In the genomic region with DNA sequence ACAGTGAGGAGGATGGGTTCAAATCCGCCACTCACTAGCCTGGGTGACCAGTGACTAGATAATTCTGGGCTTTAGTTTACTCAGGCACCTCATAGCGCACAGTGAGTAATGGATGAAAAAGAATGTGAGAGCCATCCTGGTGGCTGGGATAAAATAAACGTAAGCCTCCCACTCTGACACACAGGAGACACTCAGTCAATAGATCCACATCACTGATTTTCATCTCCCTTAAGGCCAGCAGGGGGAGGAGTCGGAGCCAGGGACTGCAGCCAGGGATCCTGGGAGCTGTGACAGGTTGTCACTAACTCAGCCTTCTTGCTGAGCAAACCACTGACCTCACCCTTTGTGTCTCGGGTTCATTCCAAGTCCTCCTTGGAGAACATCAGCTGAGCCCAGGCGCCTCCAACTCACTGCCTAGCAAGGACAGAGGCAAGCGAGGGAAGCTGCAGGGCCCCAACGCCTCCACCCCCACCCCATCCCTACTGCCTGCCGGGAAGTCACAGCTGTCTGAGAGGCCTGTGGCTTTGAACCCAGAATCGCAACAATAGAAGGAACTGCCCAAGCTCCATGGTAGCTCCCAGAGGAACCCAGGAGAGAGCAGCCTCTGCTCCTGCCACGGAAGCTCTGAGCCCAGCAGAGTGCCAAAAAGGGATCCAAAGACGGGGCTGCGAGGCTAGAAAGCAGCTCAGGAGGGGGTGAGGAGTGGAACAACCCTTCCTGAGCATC, we compare ENCODE assay signal across 8 cellular contexts. TPM values are rescaled to one million over a fixed set of nuclear protein-coding genes. Genes with fewer than 3 reads are reported as not detected.
A peak's percentile ranks its signal among the peaks of the same experiment; 100 is the strongest.
DNase-seq lines count a peak whose midpoint lies in the region; ATAC-seq and TF ChIP-seq lines count a peak whose summit lies in the region.

No MANE protein-coding gene starts in this region.

- H3K36me3 Mint-ChIP-seq in activated CD4-positive, alpha-beta memory T cell treated with anti-CD3 and anti-CD28 coated beads for 36 hours = no peaks in the 10 kb centered on the region
- H3K36me3 Mint-ChIP-seq in activated CD4-positive, alpha-beta memory T cell treated with anti-CD3 and anti-CD28 coated beads, Interleukin-2, amount 10 ng/mL, durations not matched to agents 7 days and 5 days (ENCODE audit: low read depth) = peaks cover 39% of the 10 kb centered on the region
- H3K36me3 Mint-ChIP-seq in MCF 10A (ENCODE audit: insufficient read depth, unreplicated experiment) = peaks cover 18% of the 10 kb centered on the region

- H3K27ac Mint-ChIP-seq in activated CD4-positive, alpha-beta memory T cell treated with anti-CD3 and anti-CD28 coated beads for 36 hours = peak overlapping the region; percentile 62
- H3K27ac Mint-ChIP-seq in activated CD4-positive, alpha-beta memory T cell treated with anti-CD3 and anti-CD28 coated beads, Interleukin-2, amount 10 ng/mL, durations not matched to agents 7 days and 5 days = no peak overlapping the region
- peak overlapping the region; percentile 79 for H3K27ac Mint-ChIP-seq in MCF 10A (ENCODE audit: low read depth, unreplicated experiment)

- POLR2A ChIA-PET in activated CD4-positive, alpha-beta memory T cell treated with anti-CD3 and anti-CD28 coated beads for 36 hours (lab: Charles Lee) = interaction anchor here (0.6 to 1.8 kb wide), 5 partner anchors 18 to 58 kb away, joined by 3 to 15 read pairs (median 3); a partner anchor contains a TSS
- POLR2A ChIA-PET in activated CD4-positive, alpha-beta memory T cell treated with anti-CD3 and anti-CD28 coated beads, Interleukin-2, amount 10 ng/mL, durations not matched to agents 7 days and 5 days (lab: Charles Lee) = interaction anchor here (1.0 to 5.0 kb wide), 8 partner anchors 13 to 57 kb away, joined by 3 to 47 read pairs (median 4); a partner anchor contains a TSS
- POLR2A ChIA-PET in MCF 10A (lab: Yijun Ruan, JAX) = interaction anchor here (0.6 to 10.7 kb wide), 8 partner anchors 9 to 296 kb away, joined by 3 to 511 read pairs (median 6); a partner anchor contains a TSS

- peaks cover 90% of the 10 kb centered on the region for H3K4me1 ChIP-seq in skeletal muscle satellite cell (ENCODE audit: control insufficient read depth, insufficient read depth, low read length)

- no peaks in the 10 kb centered on the region for H3K9me3 Mint-ChIP-seq in activated CD4-positive, alpha-beta memory T cell treated with anti-CD3 and anti-CD28 coated beads for 36 hours
- H3K9me3 Mint-ChIP-seq in activated CD4-positive, alpha-beta memory T cell treated with anti-CD3 and anti-CD28 coated beads, Interleukin-2, amount 10 ng/mL, durations not matched to agents 7 days and 5 days = no peaks in the 10 kb centered on the region
- no peaks in the 10 kb centered on the region for H3K9me3 Mint-ChIP-seq in MCF 10A (ENCODE audit: unreplicated experiment)

- peak; percentile 35 for DNase-seq in activated CD4-positive, alpha-beta memory T cell treated with anti-CD3 and anti-CD28 coated beads for 36 hours
- DNase-seq in activated CD4-positive, alpha-beta memory T cell treated with anti-CD3 and anti-CD28 coated beads, Interleukin-2, amount 10 ng/mL, durations not matched to agents 7 days and 5 days = no peak
- DNase-seq in NCI-H446 (lab: John Stamatoyannopoulos, UW) (peak; percentile 64 to 86), MCF 10A (ENCODE audit: unreplicated experiment) (peak; percentile 92), iris pigment epithelial cell (ENCODE audit: low read depth) (peak; percentile 95)
- DNase-seq in activated CD4-positive, CD25-positive, alpha-beta regulatory T cell treated with anti-CD3 and anti-CD28 coated beads, Interleukin-2, amount 50 U/mL, for 72 hours = no peak

- CTCF ChIA-PET in activated CD4-positive, alpha-beta memory T cell treated with anti-CD3 and anti-CD28 coated beads for 36 hours (lab: Charles Lee) = interaction anchor here (1.0 to 10.8 kb wide), 13 partner anchors 6 to 57 kb away, joined by 3 to 111 read pairs (median 4); a partner anchor contains a TSS
- CTCF ChIA-PET in activated CD4-positive, alpha-beta memory T cell treated with anti-CD3 and anti-CD28 coated beads, Interleukin-2, amount 10 ng/mL, durations not matched to agents 7 days and 5 days (lab: Charles Lee) = interaction anchor here (0.9 to 6.3 kb wide), 6 partner anchors 8 to 31 kb away, joined by 3 to 58 read pairs (median 8); a partner anchor contains a TSS
- CTCF ChIA-PET in MCF 10A (lab: Yijun Ruan, JAX) = interaction anchor here (0.5 to 7.3 kb wide), 8 partner anchors 10 to 320 kb away, joined by 3 to 142 read pairs (median 6); a partner anchor contains a TSS

- BruUV-seq in MCF 10A (replicated peaks; lab: Mats Ljungman, UMichigan) = no TSS peak

- peak overlapping the region; percentile 50 for H3K4me3 ChIP-seq in skeletal muscle satellite cell (ENCODE audit: low read length)

- H3K4me3 Mint-ChIP-seq in activated CD4-positive, alpha-beta memory T cell treated with anti-CD3 and anti-CD28 coated beads for 36 hours = no peak overlapping the region
- H3K4me3 Mint-ChIP-seq in activated CD4-positive, alpha-beta memory T cell treated with anti-CD3 and anti-CD28 coated beads, Interleukin-2, amount 10 ng/mL, durations not matched to agents 7 days and 5 days = no peak overlapping the region
- peak overlapping the region; percentile 27 for H3K4me3 Mint-ChIP-seq in MCF 10A (ENCODE audit: unreplicated experiment)

- H3K9me3 ChIP-seq in skeletal muscle satellite cell (replicated peaks; ENCODE audit: low read length) = no peaks in the 10 kb centered on the region

- H3K4me1 Mint-ChIP-seq in activated CD4-positive, alpha-beta memory T cell treated with anti-CD3 and anti-CD28 coated beads for 36 hours (ENCODE audit: low read depth) = peaks cover 86% of the 10 kb centered on the region
- H3K4me1 Mint-ChIP-seq in activated CD4-positive, alpha-beta memory T cell treated with anti-CD3 and anti-CD28 coated beads, Interleukin-2, amount 10 ng/mL, durations not matched to agents 7 days and 5 days = peaks cover 85% of the 10 kb centered on the region
- H3K4me1 Mint-ChIP-seq in MCF 10A (ENCODE audit: insufficient read depth, unreplicated experiment) = peaks cover 74% of the 10 kb centered on the region

- peaks cover 9% of the 10 kb centered on the region for H3K36me3 ChIP-seq in skeletal muscle satellite cell (ENCODE audit: insufficient read depth, low read length)

- H3K9ac ChIP-seq in skeletal muscle satellite cell (ENCODE audit: low read depth, low read length) = peak overlapping the region; percentile 78

- intact Hi-C loops in activated CD4-positive, alpha-beta memory T cell treated with anti-CD3 and anti-CD28 coated beads for 36 hours (cut with micrococcal nuclease) = no loop called here
- intact Hi-C loops in MCF 10A (cut with micrococcal nuclease) = loop anchor here (1.0 kb wide), 1 partner anchor 27 kb away; no protein-coding TSS in a partner anchor

- ATAC-seq in GM18907 (IDR thresholded peaks at IDR 0.05; ENCODE audit: unreplicated experiment) = no peak

- H3K4me2 ChIP-seq in skeletal muscle satellite cell (ENCODE audit: low read length) = peak overlapping the region; percentile 69

- no peaks in the 10 kb centered on the region for H3K27me3 ChIP-seq in skeletal muscle satellite cell (ENCODE audit: control insufficient read depth, insufficient read depth, low read length)

- H3K27me3 Mint-ChIP-seq in activated CD4-positive, alpha-beta memory T cell treated with anti-CD3 and anti-CD28 coated beads for 36 hours = no peaks in the 10 kb centered on the region
- H3K27me3 Mint-ChIP-seq in activated CD4-positive, alpha-beta memory T cell treated with anti-CD3 and anti-CD28 coated beads, Interleukin-2, amount 10 ng/mL, durations not matched to agents 7 days and 5 days = no peaks in the 10 kb centered on the region
- H3K27me3 Mint-ChIP-seq in MCF 10A (ENCODE audit: insufficient read depth, unreplicated experiment) = no peaks in the 10 kb centered on the region

- peak; percentile 35 for TF ChIP-seq CTCF in MCF 10A (IDR thresholded peaks at IDR 0.05; ENCODE audit: unreplicated experiment)

RNA-seq across cellular contexts. Expression of a gene that starts 30.7 kb away (rescaled TPM):
- total RNA-seq in activated CD4-positive, alpha-beta memory T cell treated with anti-CD3 and anti-CD28 coated beads for 36 hours = 10 to 100 TPM; 74.0 to 75.0 TPM
- 100 to 1,000 TPM; 271 to 274 TPM for total RNA-seq in activated CD4-positive, alpha-beta memory T cell treated with anti-CD3 and anti-CD28 coated beads, Interleukin-2, amount 10 ng/mL, durations not matched to agents 7 days and 5 days
- total RNA-seq in MCF 10A (2022) = 216 and 256 TPM in 2 replicates
- total RNA-seq in skeletal muscle satellite cell (2012; rRNA removed) = 116 and 118 TPM in 2 replicates

RNA-seq across cellular contexts. Expression of a gene that starts 33.9 kb away (rescaled TPM):
- 1,000 to 10,000 TPM; 4,273 to 4,368 TPM for total RNA-seq in activated CD4-positive, alpha-beta memory T cell treated with anti-CD3 and anti-CD28 coated beads for 36 hours
- 1,000 to 10,000 TPM; 1,823 to 1,853 TPM for total RNA-seq in activated CD4-positive, alpha-beta memory T cell treated with anti-CD3 and anti-CD28 coated beads, Interleukin-2, amount 10 ng/mL, durations not matched to agents 7 days and 5 days
- 2,870 and 3,181 TPM in 2 replicates for total RNA-seq in MCF 10A (2022)
- total RNA-seq in skeletal muscle satellite cell (2012; rRNA removed) = 2,666 and 4,433 TPM in 2 replicates

RNA-seq across cellular contexts. Expression of a gene that starts 40.3 kb away (rescaled TPM):
- total RNA-seq in activated CD4-positive, alpha-beta memory T cell treated with anti-CD3 and anti-CD28 coated beads for 36 hours = 100 to 1,000 TPM; 121 TPM
- 10 to 100 TPM; 86.0 to 94.3 TPM for total RNA-seq in activated CD4-positive, alpha-beta memory T cell treated with anti-CD3 and anti-CD28 coated beads, Interleukin-2, amount 10 ng/mL, durations not matched to agents 7 days and 5 days
- 116 and 117 TPM in 2 replicates for total RNA-seq in MCF 10A (2022)
- 117 and 149 TPM in 2 replicates for total RNA-seq in skeletal muscle satellite cell (2012; rRNA removed)

RNA-seq across cellular contexts. Expression of a gene that starts 56.9 kb away (rescaled TPM):
- 1,000 to 10,000 TPM; 2,395 to 2,750 TPM for total RNA-seq in activated CD4-positive, alpha-beta memory T cell treated with anti-CD3 and anti-CD28 coated beads for 36 hours
- total RNA-seq in activated CD4-positive, alpha-beta memory T cell treated with anti-CD3 and anti-CD28 coated beads, Interleukin-2, amount 10 ng/mL, durations not matched to agents 7 days and 5 days = 1,000 to 10,000 TPM; 3,547 to 4,143 TPM
- total RNA-seq in MCF 10A (2022) = 2,753 and 3,369 TPM in 2 replicates
- total RNA-seq in skeletal muscle satellite cell (2012; rRNA removed) = under 0.01 TPM in 2 replicates

RNA-seq across cellular contexts. Expression of a gene that starts 58.2 kb away (rescaled TPM):
- total RNA-seq in activated CD4-positive, alpha-beta memory T cell treated with anti-CD3 and anti-CD28 coated beads for 36 hours = 1,000 to 10,000 TPM; 1,180 to 1,201 TPM
- total RNA-seq in activated CD4-positive, alpha-beta memory T cell treated with anti-CD3 and anti-CD28 coated beads, Interleukin-2, amount 10 ng/mL, durations not matched to agents 7 days and 5 days = 1,000 to 10,000 TPM; 1,910 to 2,156 TPM
- total RNA-seq in MCF 10A (2022) = 1,764 and 2,069 TPM in 2 replicates
- total RNA-seq in skeletal muscle satellite cell (2012; rRNA removed) = under 0.01 TPM in 2 replicates

Comparison
In these comparisons a context has a peak if more than half of its experiments do, and no peak if none do; other contexts are left out.
1. DNase-seq: peak in activated CD4-positive, alpha-beta memory T cell treated with anti-CD3 and anti-CD28 coated beads for 36 hours (single experiment), NCI-H446 (2 of 2), MCF 10A (single experiment) and iris pigment epithelial cell (single experiment); none in activated CD4-positive, alpha-beta memory T cell treated with anti-CD3 and anti-CD28 coated beads, Interleukin-2, amount 10 ng/mL, durations not matched to agents 7 days and 5 days (single experiment) and activated CD4-positive, CD25-positive, alpha-beta regulatory T cell treated with anti-CD3 and anti-CD28 coated beads, Interleukin-2, amount 50 U/mL, for 72 hours (single experiment).